Comparison of ENCODE assay signal across 12 cellular contexts in the genomic region with DNA sequence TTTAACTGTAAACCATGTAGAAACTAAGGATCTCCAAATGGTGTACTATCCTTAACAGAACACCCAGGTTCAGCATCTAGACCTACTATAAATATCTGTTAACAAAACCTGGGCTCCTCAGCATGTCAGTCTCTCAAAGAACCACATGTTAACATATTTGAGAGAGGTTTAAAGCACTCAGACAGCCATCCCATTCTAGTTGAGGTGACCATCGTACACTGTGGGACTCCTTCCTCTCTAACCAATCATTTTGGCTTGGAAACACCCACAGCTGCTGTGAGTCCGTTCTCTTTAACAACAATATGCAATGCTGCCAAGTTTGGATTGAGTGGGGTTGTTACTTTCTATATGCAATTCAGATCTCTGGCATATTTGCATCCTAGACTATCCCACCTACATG.
DNase-seq lines count a peak whose midpoint lies in the region; ATAC-seq and TF ChIP-seq lines count a peak whose summit lies in the region.
"Had no signal": no experiment of that assay in that cellular context is flagged by ENCODE, and none has a peak within 500 bp of the region (broad histone marks: within the 10 kb centered on the region; RNA-seq: fewer than 3 reads in every experiment).

No MANE protein-coding gene starts in this region.

- intact Hi-C loops in activated T-helper 1 cell treated with anti-CD3 and anti-CD28 coated beads, Interleukin-12 subunit alpha, Interleukin-12 subunit beta, Interleukin-2, Interleukin-4 antibody, amounts not matched to agents 30 ng/mL and 10 ng/mL and 1 ng/mL, durations not matched to agents 14 hours and 24 hours and 36 hours (cut with micrococcal nuclease), result no loop called here

- no peak for DNase-seq in activated T-helper 1 cell treated with anti-CD3 and anti-CD28 coated beads, Interleukin-12 subunit alpha, Interleukin-12 subunit beta, Interleukin-2, Interleukin-4 antibody, amounts not matched to agents 30 ng/mL and 10 ng/mL and 1 ng/mL, durations not matched to agents 14 hours and 24 hours and 36 hours (ENCODE audit: low spot score)
- DNase-seq in foreskin melanocyte (no peak), COR-L47 (lab: John Stamatoyannopoulos, UW) (no peak), nephron progenitor cell (no peak), LoVo (ENCODE audit: low spot score) (no peak)
- DNase-seq: Calu3, Peyer's patch, right lobe of liver, T1000 had no signal

- peaks cover 29% of the 10 kb centered on the region for H3K9me3 Mint-ChIP-seq in activated T-helper 1 cell treated with anti-CD3 and anti-CD28 coated beads, Interleukin-12 subunit alpha, Interleukin-12 subunit beta, Interleukin-2, Interleukin-4 antibody, amounts not matched to agents 30 ng/mL and 10 ng/mL and 1 ng/mL, durations not matched to agents 14 hours and 24 hours and 36 hours
- H3K9me3 Mint-ChIP-seq in nephron progenitor cell, result no peaks in the 10 kb centered on the region

- no peak for TF ChIP-seq CTCF in nephron progenitor cell (IDR thresholded peaks at IDR 0.05)

- ATAC-seq in GM18511 (IDR thresholded peaks at IDR 0.05; ENCODE audit: unreplicated experiment), result peak; percentile 18
- peak; percentile 23 for ATAC-seq in GM19035 (IDR thresholded peaks at IDR 0.05; ENCODE audit: unreplicated experiment)
- peak; percentile 25 for ATAC-seq in HG02852 (IDR thresholded peaks at IDR 0.05; ENCODE audit: unreplicated experiment)

- H3K4me3 Mint-ChIP-seq in activated T-helper 1 cell treated with anti-CD3 and anti-CD28 coated beads, Interleukin-12 subunit alpha, Interleukin-12 subunit beta, Interleukin-2, Interleukin-4 antibody, amounts not matched to agents 30 ng/mL and 10 ng/mL and 1 ng/mL, durations not matched to agents 14 hours and 24 hours and 36 hours, result no peak overlapping the region
- no peak overlapping the region for H3K4me3 Mint-ChIP-seq in nephron progenitor cell

- peaks cover 5% of the 10 kb centered on the region for H3K36me3 Mint-ChIP-seq in activated T-helper 1 cell treated with anti-CD3 and anti-CD28 coated beads, Interleukin-12 subunit alpha, Interleukin-12 subunit beta, Interleukin-2, Interleukin-4 antibody, amounts not matched to agents 30 ng/mL and 10 ng/mL and 1 ng/mL, durations not matched to agents 14 hours and 24 hours and 36 hours (ENCODE audit: low read depth)
- no peaks in the 10 kb centered on the region for H3K36me3 Mint-ChIP-seq in nephron progenitor cell (ENCODE audit: low read depth)

- peaks cover 21% of the 10 kb centered on the region for H3K4me1 Mint-ChIP-seq in activated T-helper 1 cell treated with anti-CD3 and anti-CD28 coated beads, Interleukin-12 subunit alpha, Interleukin-12 subunit beta, Interleukin-2, Interleukin-4 antibody, amounts not matched to agents 30 ng/mL and 10 ng/mL and 1 ng/mL, durations not matched to agents 14 hours and 24 hours and 36 hours (ENCODE audit: low read depth)
- peaks cover 8% of the 10 kb centered on the region for H3K4me1 Mint-ChIP-seq in nephron progenitor cell

- peak overlapping the region; percentile 84 for H3K27ac Mint-ChIP-seq in activated T-helper 1 cell treated with anti-CD3 and anti-CD28 coated beads, Interleukin-12 subunit alpha, Interleukin-12 subunit beta, Interleukin-2, Interleukin-4 antibody, amounts not matched to agents 30 ng/mL and 10 ng/mL and 1 ng/mL, durations not matched to agents 14 hours and 24 hours and 36 hours
- no peak overlapping the region for H3K27ac Mint-ChIP-seq in nephron progenitor cell

- no peaks in the 10 kb centered on the region for H3K27me3 Mint-ChIP-seq in activated T-helper 1 cell treated with anti-CD3 and anti-CD28 coated beads, Interleukin-12 subunit alpha, Interleukin-12 subunit beta, Interleukin-2, Interleukin-4 antibody, amounts not matched to agents 30 ng/mL and 10 ng/mL and 1 ng/mL, durations not matched to agents 14 hours and 24 hours and 36 hours (ENCODE audit: insufficient read depth)
- H3K27me3 Mint-ChIP-seq in nephron progenitor cell (ENCODE audit: low read depth, poor library complexity), result peaks cover 2% of the 10 kb centered on the region
